1 cellular context compared by ENCODE assay signal in genomic region chr3:137762674-137763593, GRCh38.
TF ChIP-seq lines count a peak whose summit lies in the region.

No MANE protein-coding gene starts in this region.

TF ChIP-seq in SK-N-SH treated with all-trans-retinoic acid at 6 μM for 48 hours, 23 proteins besides CTCF, POLR2A, EP300 and RAD21 (continued from another document):
- no peak for TF ChIP-seq ZC3H10 (CRISPR knock-in tag; IDR thresholded peaks at IDR 0.05)
- TF ChIP-seq CSDC2 (CRISPR knock-in tag; IDR thresholded peaks at IDR 0.05): no peak
- TF ChIP-seq RARB (CRISPR knock-in tag; IDR thresholded peaks at IDR 0.05): no peak
- no peak for TF ChIP-seq ZNF8 (CRISPR knock-in tag; IDR thresholded peaks at IDR 0.05)
- no peak for TF ChIP-seq OSR1 (CRISPR knock-in tag; IDR thresholded peaks at IDR 0.05)
- no peak for TF ChIP-seq ZFP3 (CRISPR knock-in tag; IDR thresholded peaks at IDR 0.05)
- TF ChIP-seq POU6F1 (CRISPR knock-in tag; IDR thresholded peaks at IDR 0.05; ENCODE audit: borderline replicate concordance, low read depth): no peak
- no peak for TF ChIP-seq ARNTL (CRISPR knock-in tag; IDR thresholded peaks at IDR 0.05; ENCODE audit: borderline replicate concordance, low read depth)
- no peak for TF ChIP-seq TCF4 (CRISPR knock-in tag; IDR thresholded peaks at IDR 0.05; ENCODE audit: borderline replicate concordance)
- no peak for TF ChIP-seq ZFP30 (CRISPR knock-in tag; IDR thresholded peaks at IDR 0.05)
TF ChIP-seq in SK-N-SH treated with all-trans-retinoic acid at 6 μM for 48 hours: peak in this region for 0.
